23 cellular contexts compared by ENCODE assay signal in genomic region chr3:115851571-115851970, GRCh38.
"Had no signal": no experiment of that assay in that cellular context is flagged by ENCODE, and none has a peak within 500 bp of the region (broad histone marks: within the 10 kb centered on the region; RNA-seq: fewer than 3 reads in every experiment).

No MANE protein-coding gene starts in this region.

- H3K9me3 Mint-ChIP-seq: dendritic cell treated with granulocyte-macrophage colony-stimulating factor and Interleukin-4, amounts not matched to agents 40 ng/mL and 50 ng/mL, for 4 days; effector memory CD8-positive, alpha-beta T cell; endodermal cell had no signal

- H3K27ac Mint-ChIP-seq: dendritic cell treated with granulocyte-macrophage colony-stimulating factor and Interleukin-4, amounts not matched to agents 40 ng/mL and 50 ng/mL, for 4 days; effector memory CD8-positive, alpha-beta T cell; endodermal cell had no signal

- H3K4me3 ChIP-seq: colonic mucosa, coronary artery, dorsolateral prefrontal cortex, esophagus muscularis mucosa, esophagus squamous epithelium, gastrocnemius medialis, gastroesophageal sphincter, heart left ventricle, heart right ventricle had no signal

- ATAC-seq: effector memory CD8-positive, alpha-beta T cell; esophagus mucosa; foreskin keratinocyte; gastrocnemius medialis; gastroesophageal sphincter; heart left ventricle; heart right ventricle had no signal

- H3K27me3 Mint-ChIP-seq: dendritic cell treated with granulocyte-macrophage colony-stimulating factor and Interleukin-4, amounts not matched to agents 40 ng/mL and 50 ng/mL, for 4 days had no signal

- H3K4me3 Mint-ChIP-seq: dendritic cell treated with granulocyte-macrophage colony-stimulating factor and Interleukin-4, amounts not matched to agents 40 ng/mL and 50 ng/mL, for 4 days; effector memory CD8-positive, alpha-beta T cell; endodermal cell had no signal

- DNase-seq: colonic mucosa; cortex of kidney; dermis blood vessel endothelial cell; dorsolateral prefrontal cortex; effector CD4-positive, alpha-beta T cell; effector CD8-positive, alpha-beta T cell; effector memory CD4-positive, alpha-beta T cell; effector memory CD8-positive, alpha-beta T cell; endodermal cell; esophagus squamous epithelium; foreskin fibroblast; foreskin keratinocyte; foreskin melanocyte; gastrocnemius medialis; glutamatergic neuron; head of caudate nucleus; heart left ventricle; heart right ventricle had no signal
